ENCODE assay signal across 1 cellular context in the genomic region with DNA sequence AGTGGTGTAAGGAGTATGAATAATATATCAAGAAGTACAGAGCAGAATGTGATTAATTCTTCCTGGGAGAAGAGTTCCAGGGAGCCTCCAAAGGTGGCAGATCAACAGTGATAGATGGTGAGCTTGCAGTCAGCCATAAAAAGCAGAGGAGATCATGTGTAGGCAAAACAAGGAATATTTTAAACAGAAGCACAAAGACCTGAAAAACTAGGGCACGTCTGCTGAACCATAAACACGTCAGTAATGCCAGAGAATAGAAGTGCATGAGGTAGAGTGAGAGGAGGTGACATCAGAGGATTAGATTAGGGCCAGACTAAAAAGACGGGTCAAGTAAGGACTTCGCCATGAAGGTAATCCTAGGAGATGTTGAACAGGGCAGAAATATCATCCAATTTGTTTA.
TF ChIP-seq lines count a peak whose summit lies in the region.

No MANE protein-coding gene starts in this region.

TF ChIP-seq in K562, 482 proteins besides CTCF, POLR2A, EP300 and RAD21 (continued from another document):
- TF ChIP-seq, protein P1, sequence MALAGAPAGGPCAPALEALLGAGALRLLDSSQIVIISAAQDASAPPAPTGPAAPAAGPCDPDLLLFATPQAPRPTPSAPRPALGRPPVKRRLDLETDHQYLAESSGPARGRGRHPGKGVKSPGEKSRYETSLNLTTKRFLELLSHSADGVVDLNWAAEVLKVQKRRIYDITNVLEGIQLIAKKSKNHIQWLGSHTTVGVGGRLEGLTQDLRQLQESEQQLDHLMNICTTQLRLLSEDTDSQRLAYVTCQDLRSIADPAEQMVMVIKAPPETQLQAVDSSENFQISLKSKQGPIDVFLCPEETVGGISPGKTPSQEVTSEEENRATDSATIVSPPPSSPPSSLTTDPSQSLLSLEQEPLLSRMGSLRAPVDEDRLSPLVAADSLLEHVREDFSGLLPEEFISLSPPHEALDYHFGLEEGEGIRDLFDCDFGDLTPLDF (CRISPR knock-in tag; IDR thresholded peaks at IDR 0.05), result no peak
- TF ChIP-seq ATF1 (CRISPR knock-in tag; IDR thresholded peaks at IDR 0.05) (no peak), ATF1 (tag; IDR thresholded peaks at IDR 0.05) (peak; percentile 31; the same call in 1 of the 2 replicates), CC2D1A (IDR thresholded peaks at IDR 0.05) (0 out of 2 replicates have a peak, but pooled peaks have one; percentile 4), CREB1 (IDR thresholded peaks at IDR 0.05) (peak; percentile 51; the same call in 1 of the 2 replicates), CREB1 (CRISPR knock-in tag; IDR thresholded peaks at IDR 0.05) (no peak), FOXK2 (conservative IDR thresholded peaks at IDR 0.05 in 1 of 2, IDR thresholded peaks at IDR 0.05 in 1 of 2; ENCODE audit: low read depth in 2 of 2) (0 out of 4 replicates have a peak, but pooled peaks of 1 of the 2 experiments have one; percentile 19), MEIS2 (IDR thresholded peaks at IDR 0.05; ENCODE audit: partially characterized antibody) (peak; percentile 19), HDGF (IDR thresholded peaks at IDR 0.05) (0 out of 2 replicates have a peak, but pooled peaks have one; percentile 58), BMI1 (IDR thresholded peaks at IDR 0.05; ENCODE audit: low read length) (no peak), ZNF699 (CRISPR knock-in tag; IDR thresholded peaks at IDR 0.05; ENCODE audit: insufficient replicate concordance) (peak; percentile 15), SRSF3 (IDR thresholded peaks at IDR 0.05; ENCODE audit: insufficient read depth, low read length) (no peak), PTTG1 (tag; IDR thresholded peaks at IDR 0.05; ENCODE audit: low read depth) (0 out of 2 replicates have a peak, but pooled peaks have one; percentile 13), JUND (IDR thresholded peaks at IDR 0.05; ENCODE audit: borderline replicate concordance, low read depth, low read length) (no peak), JUND (tag; IDR thresholded peaks at IDR 0.05; ENCODE audit: borderline replicate concordance, low read depth, low read length) (peak; percentile 47; the same call in 1 of the 3 replicates), DDX20 (tag; IDR thresholded peaks at IDR 0.05; ENCODE audit: low read depth) (no peak; the same call in 1 of the 2 replicates), SMARCE1 (IDR thresholded peaks at IDR 0.05) (0 out of 2 replicates have a peak, but pooled peaks have one; percentile 16), SMARCA4 (IDR thresholded peaks at IDR 0.05) (0 out of 2 replicates have a peak, but pooled peaks have one; percentile 32), DPF2 (IDR thresholded peaks at IDR 0.05) (0 out of 2 replicates have a peak, but pooled peaks have one; percentile 53), PTBP1 (IDR thresholded peaks at IDR 0.05; ENCODE audit: low read depth, low read length) (no peak), CREM (IDR thresholded peaks at IDR 0.05; ENCODE audit: low read depth) (peak; percentile 53), ZNF75A (CRISPR knock-in tag; IDR thresholded peaks at IDR 0.05) (no peak), ZEB2 (IDR thresholded peaks at IDR 0.05) (no peak), ILK (tag; IDR thresholded peaks at IDR 0.05; ENCODE audit: borderline replicate concordance, low read depth) (no peak), ESRRB (CRISPR knock-in tag; IDR thresholded peaks at IDR 0.05; ENCODE audit: borderline replicate concordance) (no peak), ZNF133 (CRISPR knock-in tag; IDR thresholded peaks at IDR 0.05) (no peak), FOXJ3 (CRISPR knock-in tag; IDR thresholded peaks at IDR 0.05) (no peak), ARID1B (IDR thresholded peaks at IDR 0.05) (peak; percentile 18), SMARCC2 (IDR thresholded peaks at IDR 0.05; ENCODE audit: low read depth) (no peak), TRIM28 (IDR thresholded peaks at IDR 0.05) (no peak), ATF3 (IDR thresholded peaks at IDR 0.05) (0 out of 2 replicates have a peak, but pooled peaks have one; percentile 21), ATF3 (CRISPR knock-in tag; conservative IDR thresholded peaks at IDR 0.05) (no peak)
- TF ChIP-seq, protein P2, sequence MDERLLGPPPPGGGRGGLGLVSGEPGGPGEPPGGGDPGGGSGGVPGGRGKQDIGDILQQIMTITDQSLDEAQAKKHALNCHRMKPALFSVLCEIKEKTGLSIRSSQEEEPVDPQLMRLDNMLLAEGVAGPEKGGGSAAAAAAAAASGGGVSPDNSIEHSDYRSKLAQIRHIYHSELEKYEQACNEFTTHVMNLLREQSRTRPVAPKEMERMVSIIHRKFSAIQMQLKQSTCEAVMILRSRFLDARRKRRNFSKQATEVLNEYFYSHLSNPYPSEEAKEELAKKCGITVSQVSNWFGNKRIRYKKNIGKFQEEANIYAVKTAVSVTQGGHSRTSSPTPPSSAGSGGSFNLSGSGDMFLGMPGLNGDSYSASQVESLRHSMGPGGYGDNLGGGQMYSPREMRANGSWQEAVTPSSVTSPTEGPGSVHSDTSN (CRISPR knock-in tag; IDR thresholded peaks at IDR 0.05; ENCODE audit: low read depth), result no peak
- TF ChIP-seq, protein P2 (tag; conservative IDR thresholded peaks at IDR 0.05; ENCODE audit: low read depth), result peak; percentile 51; the same call in 1 of the 2 replicates
- TF ChIP-seq, protein P3, sequence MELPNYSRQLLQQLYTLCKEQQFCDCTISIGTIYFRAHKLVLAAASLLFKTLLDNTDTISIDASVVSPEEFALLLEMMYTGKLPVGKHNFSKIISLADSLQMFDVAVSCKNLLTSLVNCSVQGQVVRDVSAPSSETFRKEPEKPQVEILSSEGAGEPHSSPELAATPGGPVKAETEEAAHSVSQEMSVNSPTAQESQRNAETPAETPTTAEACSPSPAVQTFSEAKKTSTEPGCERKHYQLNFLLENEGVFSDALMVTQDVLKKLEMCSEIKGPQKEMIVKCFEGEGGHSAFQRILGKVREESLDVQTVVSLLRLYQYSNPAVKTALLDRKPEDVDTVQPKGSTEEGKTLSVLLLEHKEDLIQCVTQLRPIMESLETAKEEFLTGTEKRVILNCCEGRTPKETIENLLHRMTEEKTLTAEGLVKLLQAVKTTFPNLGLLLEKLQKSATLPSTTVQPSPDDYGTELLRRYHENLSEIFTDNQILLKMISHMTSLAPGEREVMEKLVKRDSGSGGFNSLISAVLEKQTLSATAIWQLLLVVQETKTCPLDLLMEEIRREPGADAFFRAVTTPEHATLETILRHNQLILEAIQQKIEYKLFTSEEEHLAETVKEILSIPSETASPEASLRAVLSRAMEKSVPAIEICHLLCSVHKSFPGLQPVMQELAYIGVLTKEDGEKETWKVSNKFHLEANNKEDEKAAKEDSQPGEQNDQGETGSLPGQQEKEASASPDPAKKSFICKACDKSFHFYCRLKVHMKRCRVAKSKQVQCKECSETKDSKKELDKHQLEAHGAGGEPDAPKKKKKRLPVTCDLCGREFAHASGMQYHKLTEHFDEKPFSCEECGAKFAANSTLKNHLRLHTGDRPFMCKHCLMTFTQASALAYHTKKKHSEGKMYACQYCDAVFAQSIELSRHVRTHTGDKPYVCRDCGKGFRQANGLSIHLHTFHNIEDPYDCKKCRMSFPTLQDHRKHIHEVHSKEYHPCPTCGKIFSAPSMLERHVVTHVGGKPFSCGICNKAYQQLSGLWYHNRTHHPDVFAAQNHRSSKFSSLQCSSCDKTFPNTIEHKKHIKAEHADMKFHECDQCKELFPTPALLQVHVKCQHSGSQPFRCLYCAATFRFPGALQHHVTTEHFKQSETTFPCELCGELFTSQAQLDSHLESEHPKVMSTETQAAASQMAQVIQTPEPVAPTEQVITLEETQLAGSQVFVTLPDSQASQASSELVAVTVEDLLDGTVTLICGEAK (IDR thresholded peaks at IDR 0.05), result 0 out of 2 replicates have a peak, but pooled peaks have one; percentile 24
- TF ChIP-seq, protein P3 (CRISPR knock-in tag; IDR thresholded peaks at IDR 0.05), result no peak
- TF ChIP-seq, protein P4, sequence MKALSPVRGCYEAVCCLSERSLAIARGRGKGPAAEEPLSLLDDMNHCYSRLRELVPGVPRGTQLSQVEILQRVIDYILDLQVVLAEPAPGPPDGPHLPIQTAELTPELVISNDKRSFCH (CRISPR knock-in tag; IDR thresholded peaks at IDR 0.05), result no peak
- TF ChIP-seq, protein P4 (tag; IDR thresholded peaks at IDR 0.05), result 0 out of 2 replicates have a peak, but pooled peaks have one; percentile 23
- TF ChIP-seq, protein P5, sequence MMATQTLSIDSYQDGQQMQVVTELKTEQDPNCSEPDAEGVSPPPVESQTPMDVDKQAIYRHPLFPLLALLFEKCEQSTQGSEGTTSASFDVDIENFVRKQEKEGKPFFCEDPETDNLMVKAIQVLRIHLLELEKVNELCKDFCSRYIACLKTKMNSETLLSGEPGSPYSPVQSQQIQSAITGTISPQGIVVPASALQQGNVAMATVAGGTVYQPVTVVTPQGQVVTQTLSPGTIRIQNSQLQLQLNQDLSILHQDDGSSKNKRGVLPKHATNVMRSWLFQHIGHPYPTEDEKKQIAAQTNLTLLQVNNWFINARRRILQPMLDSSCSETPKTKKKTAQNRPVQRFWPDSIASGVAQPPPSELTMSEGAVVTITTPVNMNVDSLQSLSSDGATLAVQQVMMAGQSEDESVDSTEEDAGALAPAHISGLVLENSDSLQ (IDR thresholded peaks at IDR 0.05), result 0 out of 2 replicates have a peak, but pooled peaks have one; percentile 8
- TF ChIP-seq, protein P6, sequence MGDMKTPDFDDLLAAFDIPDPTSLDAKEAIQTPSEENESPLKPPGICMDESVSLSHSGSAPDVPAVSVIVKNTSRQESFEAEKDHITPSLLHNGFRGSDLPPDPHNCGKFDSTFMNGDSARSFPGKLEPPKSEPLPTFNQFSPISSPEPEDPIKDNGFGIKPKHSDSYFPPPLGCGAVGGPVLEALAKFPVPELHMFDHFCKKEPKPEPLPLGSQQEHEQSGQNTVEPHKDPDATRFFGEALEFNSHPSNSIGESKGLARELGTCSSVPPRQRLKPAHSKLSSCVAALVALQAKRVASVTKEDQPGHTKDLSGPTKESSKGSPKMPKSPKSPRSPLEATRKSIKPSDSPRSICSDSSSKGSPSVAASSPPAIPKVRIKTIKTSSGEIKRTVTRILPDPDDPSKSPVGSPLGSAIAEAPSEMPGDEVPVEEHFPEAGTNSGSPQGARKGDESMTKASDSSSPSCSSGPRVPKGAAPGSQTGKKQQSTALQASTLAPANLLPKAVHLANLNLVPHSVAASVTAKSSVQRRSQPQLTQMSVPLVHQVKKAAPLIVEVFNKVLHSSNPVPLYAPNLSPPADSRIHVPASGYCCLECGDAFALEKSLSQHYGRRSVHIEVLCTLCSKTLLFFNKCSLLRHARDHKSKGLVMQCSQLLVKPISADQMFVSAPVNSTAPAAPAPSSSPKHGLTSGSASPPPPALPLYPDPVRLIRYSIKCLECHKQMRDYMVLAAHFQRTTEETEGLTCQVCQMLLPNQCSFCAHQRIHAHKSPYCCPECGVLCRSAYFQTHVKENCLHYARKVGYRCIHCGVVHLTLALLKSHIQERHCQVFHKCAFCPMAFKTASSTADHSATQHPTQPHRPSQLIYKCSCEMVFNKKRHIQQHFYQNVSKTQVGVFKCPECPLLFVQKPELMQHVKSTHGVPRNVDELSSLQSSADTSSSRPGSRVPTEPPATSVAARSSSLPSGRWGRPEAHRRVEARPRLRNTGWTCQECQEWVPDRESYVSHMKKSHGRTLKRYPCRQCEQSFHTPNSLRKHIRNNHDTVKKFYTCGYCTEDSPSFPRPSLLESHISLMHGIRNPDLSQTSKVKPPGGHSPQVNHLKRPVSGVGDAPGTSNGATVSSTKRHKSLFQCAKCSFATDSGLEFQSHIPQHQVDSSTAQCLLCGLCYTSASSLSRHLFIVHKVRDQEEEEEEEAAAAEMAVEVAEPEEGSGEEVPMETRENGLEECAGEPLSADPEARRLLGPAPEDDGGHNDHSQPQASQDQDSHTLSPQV (IDR thresholded peaks at IDR 0.05), result 0 out of 2 replicates have a peak, but pooled peaks have one; percentile 43
TF ChIP-seq in K562: peak in this region for 20.
